Comparison of ENCODE assay signal across 7 cellular contexts in genomic region chr2:70948350-70949003, GRCh38. TPM values are rescaled to one million over a fixed set of nuclear protein-coding genes. Genes with fewer than 3 reads are reported as not detected.
DNase-seq lines count a peak whose midpoint lies in the region; ATAC-seq and TF ChIP-seq lines count a peak whose summit lies in the region.

No MANE protein-coding gene starts in this region.

- WGBS in lower leg skin, 2 donors: 9 to 11% methylated on average over 23 to 26 of the region's 26 CpGs

- peak; percentile 75 for ATAC-seq in HG03064 (IDR thresholded peaks at IDR 0.05; ENCODE audit: low read depth, unreplicated experiment)

- intact Hi-C loops in lower leg skin (cut with DNase I; ENCODE audit: low total_unique reads): loop anchor here (5.0 kb wide), 1 partner anchor 76 kb away; no protein-coding TSS in a partner anchor

- peak; percentile 63 for DNase-seq in NCI-H2227 treated with DMSO at 0.1 percent for 48 hours (lab: John Stamatoyannopoulos, UW)
- peak; percentile 85 for DNase-seq in activated CD4-positive, alpha-beta T cell treated with anti-CD3 and anti-CD28 coated beads for 48 hours
- peak; percentile 74 for DNase-seq in dedifferentiated amniotic fluid mesenchymal stem cell (ENCODE audit: extremely low spot score)
- DNase-seq in lower leg skin (ENCODE audit: low spot score in 2 of 2): peak; percentile 69 to 95
- DNase-seq in stimulated activated CD4-positive, alpha-beta T cell treated with anti-CD3 and anti-CD28 coated beads, Interleukin-4, amount 100 ng/mL, for 4 hours: peak; percentile 73 to 76

- H3K4me3 ChIP-seq in GM12875 (ENCODE audit: low read depth, low read length): no peak overlapping the region
- H3K4me3 ChIP-seq in lower leg skin (ENCODE audit: low read depth, poor library complexity, severe bottlenecking): no peak overlapping the region

- no peak for TF ChIP-seq POLR2A in lower leg skin (IDR thresholded peaks at IDR 0.05)

- TF ChIP-seq CTCF in GM12875 (IDR thresholded peaks at IDR 0.05; ENCODE audit: borderline replicate concordance, insufficient read depth, low read depth, low read length) (peak; percentile 93), lower leg skin (IDR thresholded peaks at IDR 0.05) (peak in 1 of 3 donors; percentile 68)

RNA-seq across cellular contexts. Expression of gene ATP6V1B1, which starts 12.8 kb away (rescaled TPM):
- 100 to 1,000 TPM in 1 of 4 donors, 10 to 100 TPM in 2, 1 to 10 TPM in 1; 7.3 to 110 (median 55.0) TPM for total RNA-seq in lower leg skin

RNA-seq across cellular contexts. Expression of gene ANKRD53, which starts 30.0 kb away (rescaled TPM):
- 1 to 10 TPM in 1 of 4 donors, under 1 TPM in 2, not detected in 1; 0.27 to 1.3 (median 0.84) TPM for total RNA-seq in lower leg skin

RNA-seq across cellular contexts. Expression of gene TEX261, which starts 46.2 kb away (rescaled TPM):
- 10 to 100 TPM; 12.5 to 24.9 (median 20.7) TPM for total RNA-seq in lower leg skin

RNA-seq across cellular contexts. Expression of gene VAX2, which starts 48.1 kb away (rescaled TPM):
- 1 to 10 TPM in 3 of 4 donors, not detected in 1; 1.7 to 6.4 (median 4.3) TPM for total RNA-seq in lower leg skin
